ENCODE assay signal across 1 cellular context in genomic region chr14:24300326-24300980, GRCh38.
TF ChIP-seq lines count a peak whose summit lies in the region.

No MANE protein-coding gene starts in this region.

TF ChIP-seq in liver, 16 proteins besides CTCF, POLR2A, EP300 and RAD21 (continued from another document):
- TF ChIP-seq HNF4G (IDR thresholded peaks at IDR 0.05) (no peak), EGR1 (IDR thresholded peaks at IDR 0.05; ENCODE audit: low read depth in 2 of 2) (no peak), FOXA1 (IDR thresholded peaks at IDR 0.05) (no peak), TAF1 (conservative IDR thresholded peaks at IDR 0.05) (no peak), NR2F2 (IDR thresholded peaks at IDR 0.05) (no peak)
TF ChIP-seq in liver: peak in this region for 0.
